20 cellular contexts compared by ENCODE assay signal in genomic region chr2:174761837-174762236, GRCh38. TPM values are rescaled to one million over a fixed set of nuclear protein-coding genes. Genes with fewer than 3 reads are reported as not detected.
DNase-seq lines count a peak whose midpoint lies in the region; ATAC-seq and TF ChIP-seq lines count a peak whose summit lies in the region.
"Had no signal": no experiment of that assay in that cellular context is flagged by ENCODE, and none has a peak within 500 bp of the region (broad histone marks: within the 10 kb centered on the region; RNA-seq: fewer than 3 reads in every experiment).

No MANE protein-coding gene starts in this region.

- no peaks in the 10 kb centered on the region for H3K36me3 ChIP-seq in BLaER1 treated with 17β-estradiol and CSF1 and Interleukin-3, amounts not matched to agents 10 nM and 100 nM
- H3K36me3 ChIP-seq in effector memory CD4-positive, alpha-beta T cell (ENCODE audit: control insufficient read depth, insufficient read depth, low read length): no peaks in the 10 kb centered on the region
- H3K36me3 ChIP-seq in endodermal cell (ENCODE audit: control insufficient read depth, insufficient read depth, low read length): no peaks in the 10 kb centered on the region
- H3K36me3 ChIP-seq: ascending aorta, esophagus muscularis mucosa, heart right ventricle had no signal

- H3K4me2 ChIP-seq in BLaER1 treated with 17β-estradiol and CSF1 and Interleukin-3, amounts not matched to agents 10 nM and 100 nM: peak overlapping the region in 8 of 11 experiments; percentile 24 to 86 (median 56); a peak in 13 of 22 replicates

- H3K4me1 ChIP-seq in BLaER1 treated with 17β-estradiol and CSF1 and Interleukin-3, amounts not matched to agents 10 nM and 100 nM: peaks cover 12 to 53% (median 40%) of the 10 kb centered on the region in 10 experiments
- no peaks in the 10 kb centered on the region for H3K4me1 ChIP-seq in effector memory CD4-positive, alpha-beta T cell (ENCODE audit: control insufficient read depth, insufficient read depth, low read length, poor library complexity, severe bottlenecking)
- no peaks in the 10 kb centered on the region for H3K4me1 ChIP-seq in endodermal cell (ENCODE audit: control insufficient read depth, insufficient read depth, low read length)
- H3K4me1 ChIP-seq: ascending aorta had no signal

- H3K36me3 Mint-ChIP-seq in nephron (ENCODE audit: low read depth) (no peaks in the 10 kb centered on the region), endodermal cell (ENCODE audit: low read depth) (no peaks in the 10 kb centered on the region)
- H3K36me3 Mint-ChIP-seq: CD4-positive, alpha-beta memory T cell had no signal

- H3K9ac ChIP-seq in BLaER1 treated with 17β-estradiol and CSF1 and Interleukin-3, amounts not matched to agents 10 nM and 100 nM: no peak overlapping the region
- no peak overlapping the region for H3K9ac ChIP-seq in endodermal cell (ENCODE audit: extremely low read depth, low read length, poor library complexity, severe bottlenecking)

- H4K20me1 ChIP-seq in BLaER1 treated with 17β-estradiol and CSF1 and Interleukin-3, amounts not matched to agents 10 nM and 100 nM: peaks cover 0 to 21% (median 0%) of the 10 kb centered on the region in 11 experiments; a peak in 4 of 22 replicates

- peaks cover 0 to 100% (median 0%) of the 10 kb centered on the region in 11 experiments; a peak in 7 of 22 replicates for H3K27me3 ChIP-seq in BLaER1 treated with 17β-estradiol and CSF1 and Interleukin-3, amounts not matched to agents 10 nM and 100 nM
- no peaks in the 10 kb centered on the region for H3K27me3 ChIP-seq in effector memory CD4-positive, alpha-beta T cell (replicated peaks; ENCODE audit: control insufficient read depth, insufficient read depth, low read length, poor library complexity, severe bottlenecking)
- no peaks in the 10 kb centered on the region for H3K27me3 ChIP-seq in endodermal cell (ENCODE audit: control insufficient read depth, insufficient read depth, low read length, poor library complexity, severe bottlenecking)
- H3K27me3 ChIP-seq: ascending aorta, esophagus muscularis mucosa, heart right ventricle had no signal

- H3K9me3 Mint-ChIP-seq in nephron (no peaks in the 10 kb centered on the region), endodermal cell (no peaks in the 10 kb centered on the region)
- H3K9me3 Mint-ChIP-seq: CD4-positive, alpha-beta memory T cell had no signal

- H3K27ac ChIP-seq in BLaER1 treated with 17β-estradiol and CSF1 and Interleukin-3, amounts not matched to agents 10 nM and 100 nM: no peak overlapping the region
- no peak overlapping the region for H3K27ac ChIP-seq in effector memory CD4-positive, alpha-beta T cell (ENCODE audit: insufficient read depth, low read length, poor library complexity, severe bottlenecking)
- no peak overlapping the region for H3K27ac ChIP-seq in endodermal cell (ENCODE audit: low read depth, low read length)
- H3K27ac ChIP-seq: ascending aorta, esophagus muscularis mucosa, heart right ventricle had no signal

- no peaks in the 10 kb centered on the region for H3K9me3 ChIP-seq in BLaER1 treated with 17β-estradiol and CSF1 and Interleukin-3, amounts not matched to agents 10 nM and 100 nM (replicated peaks in 1 of 11)
- no peaks in the 10 kb centered on the region for H3K9me3 ChIP-seq in effector memory CD4-positive, alpha-beta T cell (ENCODE audit: control insufficient read depth, low read length)
- no peaks in the 10 kb centered on the region for H3K9me3 ChIP-seq in endodermal cell (ENCODE audit: control insufficient read depth, low read length)
- H3K9me3 ChIP-seq: ascending aorta, esophagus muscularis mucosa, heart right ventricle had no signal

- H3K27me3 Mint-ChIP-seq in nephron (ENCODE audit: low read depth) (no peaks in the 10 kb centered on the region), endodermal cell (ENCODE audit: insufficient read depth) (no peaks in the 10 kb centered on the region)

- H3K4me1 Mint-ChIP-seq in nephron (peaks cover 67% of the 10 kb centered on the region), endodermal cell (peaks cover 2% of the 10 kb centered on the region)

- H3K4me3 Mint-ChIP-seq in nephron (peak overlapping the region; percentile 60 to 99 (median 79)), endodermal cell (no peak overlapping the region)
- H3K4me3 Mint-ChIP-seq: CD4-positive, alpha-beta memory T cell had no signal

- H3K27ac Mint-ChIP-seq in nephron (peak overlapping the region; percentile 43 to 93 (median 86)), endodermal cell (no peak overlapping the region)

- TF ChIP-seq CTCF in nephron (IDR thresholded peaks at IDR 0.05; ENCODE audit: unreplicated experiment in 3 of 3) (no peak), endodermal cell (conservative IDR thresholded peaks at IDR 0.05) (no peak)

- DNase-seq in NCI-H524 treated with DMSO at 0.1 percent for 48 hours (lab: John Stamatoyannopoulos, UW) (peak; percentile 87), dermis blood vessel endothelial cell (peak; percentile 69), endodermal cell (no peak)
- no peak for DNase-seq in effector memory CD4-positive, alpha-beta T cell
- DNase-seq in activated CD4-positive, alpha-beta T cell treated with anti-CD3 and anti-CD28 coated beads, Interleukin-2, amount 50 U/mL, for 4 hours: no peak
- DNase-seq: activated CD4-positive, CD25-positive, alpha-beta regulatory T cell treated with anti-CD3 and anti-CD28 coated beads, Interleukin-2, amount 50 U/mL, for 72 hours; activated gamma-delta T cell treated with Interleukin-2 at 50 U/mL for 16 hours; CD4-positive, alpha-beta memory T cell; heart right ventricle; islet precursor cell; NCI-H1417 treated with DMSO at 0.1 percent for 48 hours; NCI-H345; Right ventricle myocardium superior had no signal

- H3K4me3 ChIP-seq in BLaER1 treated with 17β-estradiol and CSF1 and Interleukin-3, amounts not matched to agents 10 nM and 100 nM: no peak overlapping the region
- no peak overlapping the region for H3K4me3 ChIP-seq in effector memory CD4-positive, alpha-beta T cell (ENCODE audit: insufficient read depth, low read depth, low read length, poor library complexity, severe bottlenecking)
- H3K4me3 ChIP-seq in endodermal cell (ENCODE audit: low read length): no peak overlapping the region
- H3K4me3 ChIP-seq: ascending aorta, esophagus muscularis mucosa, heart right ventricle had no signal

- no peak for ATAC-seq in HG03469 (IDR thresholded peaks at IDR 0.05; ENCODE audit: unreplicated experiment)

RNA-seq across cellular contexts. Expression of gene CHRNA1, which starts 2.4 kb away (rescaled TPM):
- total RNA-seq in dermis blood vessel endothelial cell (0.51 TPM in 2 replicates), endodermal cell (not detected)
- 1.1 TPM for polyA plus RNA-seq in endodermal cell (2013, experiment 1 of 2)
- 2.0 TPM for polyA plus RNA-seq in endodermal cell (2013, experiment 2 of 2)
- total RNA-seq: ascending aorta; CD4-positive, alpha-beta memory T cell; esophagus muscularis mucosa; Right ventricle myocardium superior; T-helper 2 cell treated with Interferon-gamma antibody and Interleukin-4, amounts not matched to agents 100 ng/mL and 5 ng/mL, for 36 hours had no signal
- polyA plus RNA-seq: urinary bladder had no signal

Comparison
In these comparisons a context has a peak if more than half of its experiments do, and no peak if none do; other contexts are left out.
1. DNase-seq: peak in NCI-H524 treated with DMSO at 0.1 percent for 48 hours (single experiment) and dermis blood vessel endothelial cell (single experiment); none in effector memory CD4-positive, alpha-beta T cell (0 of 3), endodermal cell (single experiment) and activated CD4-positive, alpha-beta T cell treated with anti-CD3 and anti-CD28 coated beads, Interleukin-2, amount 50 U/mL, for 4 hours (0 of 2).